Comparison of ENCODE assay signal across 21 cellular contexts in genomic region chr1:197800379-197801110, GRCh38. TPM values are rescaled to one million over a fixed set of nuclear protein-coding genes. Genes with fewer than 3 reads are reported as not detected.
DNase-seq lines count a peak whose midpoint lies in the region; ATAC-seq, FAIRE-seq and TF ChIP-seq lines count a peak whose summit lies in the region.
"Had no signal": no experiment of that assay in that cellular context is flagged by ENCODE, and none has a peak within 500 bp of the region (broad histone marks: within the 10 kb centered on the region; RNA-seq: fewer than 3 reads in every experiment).

No MANE protein-coding gene starts in this region.

- H3K27me3 ChIP-seq in H1 (replicated peaks in 1 of 4; ENCODE audit: control insufficient read depth in 3 of 4, extremely low read depth in 1 of 4, insufficient read depth in 3 of 4, low read length in 3 of 4) (no peaks in the 10 kb centered on the region), HepG2 (ENCODE audit: control insufficient read depth in 1 of 2, insufficient read depth in 2 of 2, low read length in 2 of 2) (no peaks in the 10 kb centered on the region)
- H3K27me3 ChIP-seq: BE2C had no signal

- no peak overlapping the region for H2BK120ac ChIP-seq in H1 (replicated peaks; ENCODE audit: low read depth, low read length)

- no peaks in the 10 kb centered on the region for H3K36me3 ChIP-seq in H1 (ENCODE audit: control insufficient read depth in 2 of 4, insufficient read depth in 4 of 4, low read length in 3 of 4)
- no peaks in the 10 kb centered on the region for H3K36me3 ChIP-seq in HepG2 (replicated peaks in 1 of 2; ENCODE audit: control insufficient read depth in 1 of 2, insufficient read depth in 2 of 2, low read length in 2 of 2)
- H3K36me3 ChIP-seq: BE2C had no signal

- H2BK20ac ChIP-seq in H1 (ENCODE audit: low read length): no peak overlapping the region; the same call in 1 of the 2 replicates

- H2AK5ac ChIP-seq in H1 (ENCODE audit: low read depth, low read length): no peak overlapping the region

- H3K4me1 ChIP-seq in H1 (replicated peaks in 1 of 4; ENCODE audit: control insufficient read depth in 3 of 4, insufficient read depth in 4 of 4, low read length in 3 of 4): peaks cover 0 to 4% (median 0%) of the 10 kb centered on the region in 4 experiments; a peak in 2 of 7 replicates
- H3K4me1 ChIP-seq in HepG2 (ENCODE audit: insufficient read depth, low read length): peaks cover 13% of the 10 kb centered on the region; the same call in 1 of the 2 replicates
- H3K4me1 ChIP-seq: BE2C had no signal

- H3K9ac ChIP-seq in H1 (replicated peaks in 1 of 4; ENCODE audit: extremely low read depth in 1 of 4, low read depth in 3 of 4, low read length in 3 of 4) (no peak overlapping the region), HepG2 (ENCODE audit: insufficient read depth, low read depth, low read length) (no peak overlapping the region)

- peak overlapping the region; percentile 12; the same call in 1 of the 2 replicates for H2BK5ac ChIP-seq in H1 (ENCODE audit: low read depth, low read length)

- H2BK15ac ChIP-seq in H1 (ENCODE audit: low read length): peak overlapping the region; percentile 81; the same call in 1 of the 2 replicates

- TF ChIP-seq EP300 in H1 (IDR thresholded peaks at IDR 0.05; ENCODE audit: borderline replicate concordance in 1 of 2, low read depth in 2 of 2, low read length in 2 of 2) (no peak), HepG2 (IDR thresholded peaks at IDR 0.05; ENCODE audit: low read depth in 2 of 2, low read length in 2 of 2) (no peak), HepG2 (CRISPR knock-in tag; IDR thresholded peaks at IDR 0.05; ENCODE audit: borderline replicate concordance) (no peak)

- ATAC-seq in HepG2 (peak; percentile 71), HG03045 (IDR thresholded peaks at IDR 0.05; ENCODE audit: unreplicated experiment) (no peak)
- ATAC-seq in stimulated activated naive CD8-positive, alpha-beta T cell treated with anti-CD3 and anti-CD28 coated beads, Interleukin-15, Interleukin-2, amounts not matched to agents 100 U/mL and 50 U/mL, for 24 hours: peak; percentile 14
- ATAC-seq: GM12878 had no signal

- H3K23me2 ChIP-seq in H1 (ENCODE audit: low read depth, low read length): no peaks in the 10 kb centered on the region; the same call in 1 of the 2 replicates

- H3K18ac ChIP-seq in H1 (ENCODE audit: extremely low read depth, low read length): no peak overlapping the region

- peak overlapping the region; percentile 65 for H4K91ac ChIP-seq in H1 (replicated peaks; ENCODE audit: insufficient read length, low read length)

- peak overlapping the region; percentile 90; the same call in 1 of the 2 replicates for H2BK12ac ChIP-seq in H1 (ENCODE audit: low read depth, low read length)

- CTCF ChIA-PET in H1 (lab: Charles Lee; ENCODE audit: partially characterized antibody) (interaction anchor here (0.7 to 1.6 kb wide), 4 partner anchors 25 to 284 kb away, joined by 3 to 5 read pairs (median 4); partner anchors contain the start of gene DENND1B), HepG2 (lab: Yijun Ruan, JAX; ENCODE audit: low intra/inter-chr PET ratio, low total read pairs) (no interaction called here)

- no peak overlapping the region for H4K5ac ChIP-seq in H1 (ENCODE audit: insufficient read length, low read depth, low read length)

- H3K9me3 ChIP-seq in H1 (ENCODE audit: insufficient read depth in 2 of 2, low read depth in 1 of 2, low read length in 1 of 2) (peaks cover 0 to 12% of the 10 kb centered on the region in 2 experiments; a peak in 3 of 4 replicates), HepG2 (ENCODE audit: low read length) (peaks cover 14% of the 10 kb centered on the region)
- H3K9me3 ChIP-seq: BE2C had no signal

- H4K8ac ChIP-seq in H1 (ENCODE audit: extremely low read depth, insufficient read depth, low read length): no peak overlapping the region

- H2AFZ ChIP-seq in H1 (ENCODE audit: low read length): no peak overlapping the region
- H2AFZ ChIP-seq in HepG2 (ENCODE audit: low read length): no peak overlapping the region

- no peak for TF ChIP-seq CTCF in H1 (IDR thresholded peaks at IDR 0.05; ENCODE audit: control extremely low read depth in 1 of 3, insufficient read depth in 1 of 3, low read depth in 1 of 3, low read length in 3 of 3)
- no peak for TF ChIP-seq CTCF in HepG2 (CRISPR knock-in tag; IDR thresholded peaks at IDR 0.05)

- FAIRE-seq in H1 (lab: Jason Lieb, UNC): no peak
- FAIRE-seq in HepG2 (lab: Jason Lieb, UNC): no peak
- FAIRE-seq: GM12878, GM19239, H54 had no signal

- H3K4me3 ChIP-seq in H1 (ENCODE audit: extremely low read depth in 1 of 4, insufficient read depth in 2 of 4, low read depth in 3 of 4, low read length in 4 of 4) (no peak overlapping the region), HepG2 (replicated peaks in 1 of 3; ENCODE audit: insufficient read depth in 1 of 3, low read depth in 2 of 3, low read length in 3 of 3) (no peak overlapping the region)
- H3K4me3 ChIP-seq: GM12878 had no signal

- WGBS in H1 (ENCODE audit: extremely low coverage in 1 of 2, insufficient coverage in 1 of 2, insufficient read length in 1 of 2, insufficient replicate concordance in 2 of 2, low coverage in 1 of 2, low lambda C conversion rate in 2 of 2, missing lambda C conversion rate in 1 of 2), 2 experiments: 79% methylated on average over 6 of the region's 6 CpGs; no CpG with 5 or more reads in 1 of the 2 experiments
- 20% methylated on average over 1 of the region's 6 CpGs for WGBS in HepG2 (ENCODE audit: low lambda C conversion rate)

- POLR2A ChIA-PET in H1 (lab: Charles Lee; ENCODE audit: partially characterized antibody) (interaction anchor here (1.7 kb wide), 1 partner anchor 14 kb away, joined by 5 read pairs; no protein-coding TSS in a partner anchor), HepG2 (lab: Yijun Ruan, JAX) (no interaction called here)

- H4K20me1 ChIP-seq in H1 (replicated peaks in 1 of 2; ENCODE audit: control insufficient read depth in 1 of 2, insufficient read depth in 2 of 2, low read length in 2 of 2): no peaks in the 10 kb centered on the region
- no peaks in the 10 kb centered on the region for H4K20me1 ChIP-seq in HepG2 (ENCODE audit: insufficient read depth, low read length)

- TF ChIP-seq RAD21 in H1 (IDR thresholded peaks at IDR 0.05 in 1 of 2, conservative IDR thresholded peaks at IDR 0.05 in 1 of 2; ENCODE audit: low read depth in 2 of 2, low read length in 2 of 2) (no peak), HepG2 (CRISPR knock-in tag; IDR thresholded peaks at IDR 0.05) (no peak)

- H3K14ac ChIP-seq in H1 (ENCODE audit: insufficient read length): no peak overlapping the region

- TF ChIP-seq POLR2A in H1 (IDR thresholded peaks at IDR 0.05; ENCODE audit: control extremely low read depth in 1 of 2, low read depth in 2 of 2, low read length in 2 of 2) (no peak), HepG2 (IDR thresholded peaks at IDR 0.05; ENCODE audit: insufficient read depth in 1 of 2, low read depth in 2 of 2, low read length in 2 of 2) (no peak)

- H3K27ac ChIP-seq in H1 (ENCODE audit: low read depth, low read length) (no peak overlapping the region), HepG2 (ENCODE audit: extremely low read length, insufficient read depth, low read length) (no peak overlapping the region)

- DNase-seq in H1 (ENCODE audit: low read depth in 1 of 2, low spot score in 2 of 2) (no peak), HepG2 (ENCODE audit: low spot score) (no peak), H4 (ENCODE audit: low spot score) (no peak), SW480 (ENCODE audit: low spot score) (no peak)
- DNase-seq in stimulated activated naive CD8-positive, alpha-beta T cell treated with anti-CD3 and anti-CD28 coated beads, Interleukin-15, Interleukin-2, amounts not matched to agents 100 U/mL and 50 U/mL, for 24 hours: no peak
- no peak for DNase-seq in activated T-cell treated with anti-CD3 and anti-CD28 coated beads, Interleukin-2, amount 50 U/mL, for 1 hour
- DNase-seq: ACHN; BE2C; C1 segment of cervical spinal cord; CD4-positive, CD25-positive, alpha-beta regulatory T cell; CD8-positive, alpha-beta memory T cell; COR-L47; DMS 273 treated with DMSO at 0.1 percent for 48 hours; DND-41; EL; HCEC 1CT had no signal

- intact Hi-C loops in HepG2 (cut with micrococcal nuclease; ENCODE audit: unreplicated experiment): no loop called here

- BruUV-seq in HepG2 (replicated peaks; lab: Mats Ljungman, UMichigan): no TSS peak

- H3K4ac ChIP-seq in H1 (replicated peaks; ENCODE audit: insufficient read length, low read depth, low read length): no peak overlapping the region

- H3K79me1 ChIP-seq in H1 (ENCODE audit: low read depth, low read length): no peaks in the 10 kb centered on the region

- H3K23ac ChIP-seq in H1 (ENCODE audit: insufficient read length): no peak overlapping the region

- H3K79me2 ChIP-seq in H1 (ENCODE audit: control insufficient read depth in 1 of 2, insufficient read depth in 2 of 2, low read length in 2 of 2): no peaks in the 10 kb centered on the region
- H3K79me2 ChIP-seq in HepG2 (ENCODE audit: insufficient read depth, low read length): no peaks in the 10 kb centered on the region

- H3K56ac ChIP-seq in H1 (replicated peaks; ENCODE audit: insufficient read length, low read depth, low read length): no peak overlapping the region

- H3K4me2 ChIP-seq in H1 (ENCODE audit: insufficient read depth in 1 of 2, low read depth in 2 of 2, low read length in 2 of 2) (no peak overlapping the region), HepG2 (ENCODE audit: low read depth, low read length) (peak overlapping the region; percentile 39; the same call in 1 of the 2 replicates)

- in situ Hi-C loops in HepG2 (cut with HindIII; ENCODE audit: extremely low pct_ligation_motif_present, low pct_unique_long_range_greater_than_20kb): no loop called here

RNA-seq across cellular contexts. Expression of gene DENND1B, which starts 25.3 kb away (rescaled TPM):
- 2.5 and 3.3 TPM in 2 replicates for total RNA-seq in H1 (2021; fragmentation: NEBNext Ultra II Directional; extraction: Animal tissue kit (Norgen Biotek cat#: 25700))
- polyA plus RNA-seq in H1 (2011; rRNA removed) (0.74 and 1.0 TPM in 2 replicates), HepG2 (2011; rRNA removed) (2.1 and 2.6 TPM in 2 replicates)
- polyA plus RNA-seq in H1 (2011; cell fraction: cytosol; rRNA removed): 0.71 TPM
- 1.9 TPM for polyA plus RNA-seq in H1 (2011; cell fraction: nucleus; rRNA removed)
- polyA plus RNA-seq in H1 (2012, experiment 1 of 2): 0.76 to 2.5 TPM (median 0.87 TPM) in 4 replicates
- 0.03 TPM for polyA plus RNA-seq in H1 (2012, experiment 2 of 2)
- polyA plus RNA-seq in H1 (2013, experiment 1 of 2): 1.3 TPM
- 1.3 TPM for polyA plus RNA-seq in H1 (2013, experiment 2 of 2)
- 8.5 and 14.7 TPM in 2 replicates for polyA minus RNA-seq in H1 (2011; rRNA and poly(A)+ RNA removed)
- 2.1 TPM for polyA minus RNA-seq in H1 (2011; cell fraction: cytosol; rRNA and poly(A)+ RNA removed)
- 23.6 TPM for polyA minus RNA-seq in H1 (2011; cell fraction: nucleus; rRNA and poly(A)+ RNA removed)
- total RNA-seq in HepG2 (2016; rRNA removed; fragmentation: Illumina TruSeq; extraction: Trizol): 5.7 and 7.5 TPM in 2 replicates
- 8.2 and 9.3 TPM in 2 replicates for total RNA-seq in HepG2 (2016; cell fraction: cytosol; rRNA removed; fragmentation: Illumina TruSeq; extraction: Trizol; ENCODE audit: low read depth)
- 6.2 and 6.5 TPM in 2 replicates for total RNA-seq in HepG2 (2016; cell fraction: insoluble cytoplasmic fraction; rRNA removed; fragmentation: Illumina TruSeq; extraction: Trizol)
- total RNA-seq in HepG2 (2016; cell fraction: membrane; rRNA removed; fragmentation: Illumina TruSeq; extraction: Trizol): 4.1 and 4.5 TPM in 2 replicates
- 18.2 and 22.5 TPM in 2 replicates for total RNA-seq in HepG2 (2016; cell fraction: nucleus; rRNA removed; fragmentation: Illumina TruSeq; extraction: Trizol)
- polyA plus RNA-seq in HepG2 (2011; cell fraction: cytosol; rRNA removed): 0.89 and 1.2 TPM in 2 replicates
- polyA plus RNA-seq in HepG2 (2011; cell fraction: nucleus; rRNA removed): 2.4 and 3.0 TPM in 2 replicates
- polyA plus RNA-seq in HepG2 (2012): 1.9 TPM in 2 replicates
- 0.51 and 0.55 TPM in 2 replicates for polyA plus RNA-seq in HepG2 (2016; cell fraction: cytosol; fragmentation: Illumina TruSeq; extraction: Trizol; ENCODE audit: low read depth)
- polyA plus RNA-seq in HepG2 (2016; cell fraction: insoluble cytoplasmic fraction; fragmentation: Illumina TruSeq; extraction: Trizol; ENCODE audit: low read depth): 3.2 and 3.4 TPM in 2 replicates
- 0.77 and 0.92 TPM in 2 replicates for polyA plus RNA-seq in HepG2 (2016; cell fraction: membrane; fragmentation: Illumina TruSeq; extraction: Trizol; ENCODE audit: low read depth)
- 3.9 and 4.6 TPM in 2 replicates for polyA plus RNA-seq in HepG2 (2016; cell fraction: nucleus; fragmentation: Illumina TruSeq; extraction: Trizol; ENCODE audit: insufficient read depth, low read depth)
- 10.7 and 15.7 TPM in 2 replicates for polyA minus RNA-seq in HepG2 (2011; rRNA and poly(A)+ RNA removed; ENCODE audit: low replicate concordance)
- 3.7 and 5.0 TPM in 2 replicates for polyA minus RNA-seq in HepG2 (2011; cell fraction: cytosol; rRNA and poly(A)+ RNA removed)
- polyA minus RNA-seq in HepG2 (2011; cell fraction: nucleus; rRNA and poly(A)+ RNA removed): 39.9 and 40.9 TPM in 2 replicates
- total RNA-seq in H4 (2014; rRNA removed; shearing (Covaris generic)): 7.3 and 7.4 TPM in 2 replicates
- total RNA-seq: G401 had no signal
